In the genomic region with DNA sequence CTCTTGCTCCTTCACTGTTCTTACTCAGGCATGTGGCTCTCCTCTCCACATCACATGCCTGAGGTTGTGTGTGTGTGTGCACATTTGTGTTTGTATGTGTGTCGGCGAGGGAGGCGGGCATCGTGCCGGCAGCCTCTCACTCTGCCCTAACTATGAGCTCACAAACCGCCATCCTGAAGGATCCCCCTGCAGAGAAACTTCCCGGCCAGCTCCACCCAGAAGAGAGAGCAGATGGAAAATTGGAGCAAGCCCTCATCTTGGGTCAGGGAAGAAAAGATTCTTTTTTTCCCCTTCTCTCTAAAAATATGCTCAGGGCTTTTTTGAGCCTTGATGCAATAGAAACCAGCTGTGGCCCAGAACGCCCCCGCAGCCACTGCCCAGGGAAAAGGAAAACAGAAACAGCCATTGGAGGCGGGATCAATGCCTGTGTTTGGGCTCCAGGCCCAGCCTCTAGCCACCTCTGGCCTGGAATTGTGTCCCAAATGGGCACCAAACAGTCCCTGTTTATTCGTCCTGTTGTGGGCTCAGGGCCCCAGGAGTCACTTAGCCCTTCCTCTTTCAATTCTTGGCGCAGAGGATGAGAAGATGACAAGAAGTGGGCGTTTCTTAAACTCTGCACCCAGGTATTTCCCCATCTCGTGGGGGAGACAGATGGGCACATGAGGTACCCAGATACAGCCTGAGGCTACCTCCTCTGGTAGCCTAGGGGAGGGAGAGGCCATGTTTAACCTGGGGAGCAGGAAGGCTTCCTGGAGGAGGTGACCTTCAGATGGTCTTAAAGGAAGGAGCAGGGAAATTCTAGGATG, we compare ENCODE assay signal across 8 cellular contexts.
DNase-seq lines count a peak whose midpoint lies in the region; ATAC-seq lines count a peak whose summit lies in the region.

No MANE protein-coding gene starts in this region.

- in situ Hi-C loops in ACHN (cut with HindIII; ENCODE audit: low pct_ligation_motif_present, low pct_unique_long_range_greater_than_20kb, low sequenced_read_pairs), result no loop called here

- H3K4me1 Mint-ChIP-seq in naive B cell, result peaks cover 42 to 54% (median 50%) of the 10 kb centered on the region in 3 donors

- H3K9me3 Mint-ChIP-seq in naive B cell, result no peaks in the 10 kb centered on the region

- no peaks in the 10 kb centered on the region for H3K36me3 Mint-ChIP-seq in naive B cell

- peak overlapping the region; percentile 26 for H3K27ac ChIP-seq in caudate nucleus (ENCODE audit: low read depth, low read length)

- peak; percentile 78 for DNase-seq in EH (ENCODE audit: low read depth)
- peak in 2 of 61 donors; percentile 12 to 22 for DNase-seq in caudate nucleus (lab: John Stamatoyannopoulos, UW)
- DNase-seq in naive B cell, result peak; percentile 50
- no peak for DNase-seq in ACHN
- DNase-seq in NCI-H2107 treated with DMSO at 0.1 percent for 48 hours (lab: John Stamatoyannopoulos, UW; ENCODE audit: unreplicated experiment), result no peak

- peaks cover 0 to 6% (median 0%) of the 10 kb centered on the region in 3 donors for H3K27me3 Mint-ChIP-seq in naive B cell

- H3K27ac Mint-ChIP-seq in naive B cell, result peak overlapping the region; percentile 74 to 90 (median 86)

- H3K4me3 Mint-ChIP-seq in naive B cell, result peak overlapping the region; percentile 3 to 75 (median 34)

- ATAC-seq in HG02623 (IDR thresholded peaks at IDR 0.05; ENCODE audit: unreplicated experiment) (peak; percentile 52), naive B cell (ENCODE audit: low read depth in 2 of 2) (peak; percentile 86 to 90), GM21528 (IDR thresholded peaks at IDR 0.05; ENCODE audit: low FRiP score, unreplicated experiment) (no peak), GM21717 (IDR thresholded peaks at IDR 0.05; ENCODE audit: unreplicated experiment) (no peak)

Comparison
In these comparisons a context has a peak if more than half of its experiments do, and no peak if none do; other contexts are left out.
1. DNase-seq: peak in EH (single experiment) and naive B cell (single experiment); none in ACHN (single experiment) and NCI-H2107 treated with DMSO at 0.1 percent for 48 hours (single experiment).
2. ATAC-seq: peak in HG02623 (single experiment) and naive B cell (2 of 2); none in GM21528 (single experiment) and GM21717 (single experiment).